ENCODE assay signal across 8 cellular contexts in the genomic region with DNA sequence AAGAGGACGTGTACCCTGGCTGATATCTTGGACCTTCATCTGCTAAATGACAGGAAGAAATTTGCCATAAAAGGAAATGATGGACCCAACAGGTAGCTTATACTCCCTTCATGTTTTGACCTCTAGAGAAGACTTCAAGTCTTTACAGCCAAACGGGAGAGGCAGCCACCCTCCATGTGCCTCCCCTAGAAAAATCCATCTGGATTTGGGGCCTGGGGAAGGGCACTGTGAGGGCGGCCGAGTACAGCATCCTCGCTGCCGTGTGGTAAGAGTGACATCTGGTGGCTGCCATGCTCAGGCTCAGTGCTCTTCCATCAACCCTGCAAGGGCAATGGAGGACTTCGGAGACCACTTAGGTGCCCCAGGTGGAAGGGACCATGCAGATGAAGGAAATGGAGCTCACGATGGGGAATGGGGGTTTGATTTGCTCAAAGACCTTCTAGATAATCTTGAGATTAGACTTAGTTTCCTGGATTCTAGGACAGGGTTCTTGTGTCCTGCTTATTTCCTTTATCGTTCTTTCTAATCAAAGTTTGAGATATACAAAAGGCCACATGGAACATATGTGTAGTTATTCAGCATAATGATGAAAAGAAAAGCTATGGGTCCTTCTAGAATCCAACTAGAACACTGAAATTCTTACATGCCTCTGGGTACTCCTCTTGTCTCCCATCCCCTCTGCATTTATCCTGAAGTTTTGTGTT. TPM values are rescaled to one million over a fixed set of nuclear protein-coding genes. Genes with fewer than 3 reads are reported as not detected.
DNase-seq lines count a peak whose midpoint lies in the region; ATAC-seq and TF ChIP-seq lines count a peak whose summit lies in the region.

No MANE protein-coding gene starts in this region.

- peaks cover 5% of the 10 kb centered on the region for H3K4me1 Mint-ChIP-seq in T-helper 17 cell
- H3K4me1 Mint-ChIP-seq in chondrocyte (ENCODE audit: low read depth) = no peaks in the 10 kb centered on the region

- H3K4me3 Mint-ChIP-seq in T-helper 17 cell (no peak overlapping the region), chondrocyte (ENCODE audit: unreplicated experiment) (no peak overlapping the region)

- H3K27ac ChIP-seq in left lung = no peak overlapping the region
- H3K27ac ChIP-seq in effector memory CD4-positive, alpha-beta T cell (ENCODE audit: insufficient read depth, low read length, poor library complexity, severe bottlenecking) = no peak overlapping the region

- H3K9me3 Mint-ChIP-seq in chondrocyte (ENCODE audit: low read depth) = no peaks in the 10 kb centered on the region

- H3K27me3 Mint-ChIP-seq in T-helper 17 cell = peaks cover 41% of the 10 kb centered on the region
- peaks cover 49% of the 10 kb centered on the region for H3K27me3 Mint-ChIP-seq in chondrocyte (ENCODE audit: low read depth)

- H3K36me3 ChIP-seq in left lung = peaks cover 0 to 78% of the 10 kb centered on the region in 2 donors
- no peaks in the 10 kb centered on the region for H3K36me3 ChIP-seq in effector memory CD4-positive, alpha-beta T cell (ENCODE audit: control insufficient read depth, insufficient read depth, low read length)

- H3K36me3 Mint-ChIP-seq in T-helper 17 cell (ENCODE audit: low read depth) (peaks cover 5% of the 10 kb centered on the region), chondrocyte (ENCODE audit: low read depth) (no peaks in the 10 kb centered on the region)

- TF ChIP-seq CTCF in chondrocyte (IDR thresholded peaks at IDR 0.05) (peak; percentile 92), left lung (IDR thresholded peaks at IDR 0.05) (peak; percentile 59 to 77)

- no peak overlapping the region for H3K27ac Mint-ChIP-seq in T-helper 17 cell
- no peak overlapping the region for H3K27ac Mint-ChIP-seq in chondrocyte (ENCODE audit: unreplicated experiment)

- no peak overlapping the region for H3K4me3 ChIP-seq in left lung
- no peak overlapping the region for H3K4me3 ChIP-seq in effector memory CD4-positive, alpha-beta T cell (ENCODE audit: insufficient read depth, low read depth, low read length, poor library complexity, severe bottlenecking)

- H3K9me3 ChIP-seq in T-helper 17 cell (ENCODE audit: control insufficient read depth, low read length, poor library complexity, severe bottlenecking) = no peaks in the 10 kb centered on the region
- H3K9me3 ChIP-seq in left lung = no peaks in the 10 kb centered on the region
- no peaks in the 10 kb centered on the region for H3K9me3 ChIP-seq in effector memory CD4-positive, alpha-beta T cell (ENCODE audit: control insufficient read depth, low read length)

- peak; percentile 60 for ATAC-seq in T-helper 17 cell
- peak; percentile 97 for ATAC-seq in left lung

- intact Hi-C loops in left lung (cut with DNase I) = no loop called here

- no peaks in the 10 kb centered on the region for H3K4me1 ChIP-seq in left lung
- no peaks in the 10 kb centered on the region for H3K4me1 ChIP-seq in effector memory CD4-positive, alpha-beta T cell (ENCODE audit: control insufficient read depth, insufficient read depth, low read length, poor library complexity, severe bottlenecking)

- DNase-seq in NCI-H2081 (lab: John Stamatoyannopoulos, UW) (peak; percentile 46 to 53), NCI-H2081 treated with DMSO at 0.1 percent for 48 hours (lab: John Stamatoyannopoulos, UW) (no peak), LHCN-M2 (ENCODE audit: low read depth) (peak; percentile 42), T-helper 17 cell (peak in 1 of 3 donors; percentile 13), chondrocyte (ENCODE audit: low spot score) (no peak), left lung (peak; percentile 42 to 57)
- peak; percentile 7 for DNase-seq in stimulated activated CD8-positive, alpha-beta memory T cell treated with anti-CD3 and anti-CD28 coated beads, Interleukin-2, amount 100 ng/mL, for 48 hours (ENCODE audit: low read depth in 2 of 2)
- DNase-seq in effector memory CD4-positive, alpha-beta T cell = no peak

- H3K27me3 ChIP-seq in left lung = peaks cover 3 to 19% of the 10 kb centered on the region in 2 donors
- peaks cover 6% of the 10 kb centered on the region for H3K27me3 ChIP-seq in effector memory CD4-positive, alpha-beta T cell (replicated peaks; ENCODE audit: control insufficient read depth, insufficient read depth, low read length, poor library complexity, severe bottlenecking)

RNA-seq across cellular contexts. Expression of a gene that starts 44.4 kb away (rescaled TPM):
- total RNA-seq in LHCN-M2 (2014; rRNA removed) (not detected in 2 replicates), T-helper 17 cell (1 to 10 TPM in 1 of 2 donors, under 1 TPM in 1; 0.78 to 3.5 TPM), chondrocyte (not detected in 3 replicates), left lung (100 to 1,000 TPM in 1 of 2 donors, 10 to 100 TPM in 1; 22.1 to 137 TPM)
- polyA plus RNA-seq in LHCN-M2 (2012) = not detected

Comparison
In these comparisons a context has a peak if more than half of its experiments do, and no peak if none do; other contexts are left out.
1. DNase-seq: peak in NCI-H2081 (2 of 2), LHCN-M2 (single experiment), left lung (2 of 2) and stimulated activated CD8-positive, alpha-beta memory T cell treated with anti-CD3 and anti-CD28 coated beads, Interleukin-2, amount 100 ng/mL, for 48 hours (2 of 2); none in NCI-H2081 treated with DMSO at 0.1 percent for 48 hours (single experiment), chondrocyte (single experiment) and effector memory CD4-positive, alpha-beta T cell (0 of 3).
2. RNA of a gene that starts 44.4 kb away (total RNA-seq): 22.1 to 137 TPM in left lung; 0.78 to 3.5 TPM in T-helper 17 cell, not detected in LHCN-M2 and not detected in chondrocyte; every median in the first group is over 4 times any median in the second.